In genomic region chr18:56248613-56249235, GRCh38 we compare ENCODE assay signal across 9 cellular contexts.
DNase-seq lines count a peak whose midpoint lies in the region; ATAC-seq lines count a peak whose summit lies in the region.
"Had no signal": no experiment of that assay in that cellular context is flagged by ENCODE, and none has a peak within 500 bp of the region (broad histone marks: within the 10 kb centered on the region; RNA-seq: fewer than 3 reads in every experiment).

No MANE protein-coding gene starts in this region.

- ATAC-seq in GM19025 (IDR thresholded peaks at IDR 0.05; ENCODE audit: low read depth, unreplicated experiment): peak; percentile 97
- ATAC-seq in GM21825 (IDR thresholded peaks at IDR 0.05; ENCODE audit: unreplicated experiment): peak; percentile 99
- peak; percentile 97 for ATAC-seq in HG03457 (IDR thresholded peaks at IDR 0.05; ENCODE audit: unreplicated experiment)
- ATAC-seq in memory B cell (ENCODE audit: low read depth): peak; percentile 96

- H3K4me3 Mint-ChIP-seq in memory B cell: peak overlapping the region; percentile 40

- peaks cover 29% of the 10 kb centered on the region for H3K4me1 Mint-ChIP-seq in memory B cell

- DNase-seq in memory B cell (ENCODE audit: low spot score in 2 of 2) (peak; percentile 41 to 55), globus pallidus (ENCODE audit: low spot score) (no peak), inferior parietal cortex (ENCODE audit: extremely low spot score) (no peak)
- no peak for DNase-seq in NK-92 treated with Interleukin-12 subunit alpha and Interleukin-12 subunit beta, amount 100 ng/mL, for 24 hours (lab: John Stamatoyannopoulos, UW)
- DNase-seq: activated T-cell treated with anti-CD3 and anti-CD28 coated beads, Interleukin-2, amount 50 U/mL, for 1 hour; stimulated activated CD4-positive, alpha-beta T cell treated with anti-CD3 and anti-CD28 coated beads, Interleukin-4, amount 100 ng/mL, for 4 hours had no signal

- no peaks in the 10 kb centered on the region for H3K36me3 Mint-ChIP-seq in memory B cell

- no peaks in the 10 kb centered on the region for H3K27me3 Mint-ChIP-seq in memory B cell

- H3K9me3 Mint-ChIP-seq in memory B cell: peaks cover 1% of the 10 kb centered on the region

- peak overlapping the region; percentile 11 for H3K27ac Mint-ChIP-seq in memory B cell

Comparison
In these comparisons a context has a peak if more than half of its experiments do, and no peak if none do; other contexts are left out.
1. DNase-seq: peak in memory B cell (2 of 2); none in NK-92 treated with Interleukin-12 subunit alpha and Interleukin-12 subunit beta, amount 100 ng/mL, for 24 hours (single experiment), globus pallidus (single experiment) and inferior parietal cortex (single experiment).
2. Peak in every context shown above with its lines, with median percentiles within 50 percentile points of each other: ATAC-seq.